Comparison of ENCODE assay signal across 10 cellular contexts in genomic region chr13:42486711-42487198, GRCh38.
A peak's percentile ranks its signal among the peaks of the same experiment; 100 is the strongest.
DNase-seq lines count a peak whose midpoint lies in the region; FAIRE-seq and TF ChIP-seq lines count a peak whose summit lies in the region.
"Had no signal": no experiment of that assay in that cellular context is flagged by ENCODE, and none has a peak within 500 bp of the region (broad histone marks: within the 10 kb centered on the region; RNA-seq: fewer than 3 reads in every experiment).

No MANE protein-coding gene starts in this region.

- intact Hi-C loops in uterus (cut with DNase I; ENCODE audit: low total_unique reads), result no loop called here

- no peak overlapping the region for H3K4me3 ChIP-seq in GM23248
- H3K4me3 ChIP-seq in retinal pigment epithelial cell (ENCODE audit: low read length), result no peak overlapping the region
- H3K4me3 ChIP-seq in uterus, result no peak overlapping the region

- in situ Hi-C loops in GM23248 (cut with MboI), result no loop called here

- H2AFZ ChIP-seq in GM23248, result no peak overlapping the region

- 0% methylated on average over 3 of the region's 3 CpGs for WGBS in GM23248 (ENCODE audit: low coverage in 1 of 2, low lambda C conversion rate in 2 of 2, missing lambda C conversion rate in 2 of 2), 2 experiments

- DNase-seq in GM23248, result peak; percentile 69
- DNase-seq in RCC 7860 (ENCODE audit: low spot score), result peak; percentile 63
- DNase-seq in fibroblast of gingiva (ENCODE audit: low read depth), result peak; percentile 43
- DNase-seq in retinal pigment epithelial cell (ENCODE audit: low read depth), result peak; percentile 76
- no peak for DNase-seq in uterus
- no peak for DNase-seq in NCI-H1417 treated with DMSO at 0.1 percent for 48 hours (lab: John Stamatoyannopoulos, UW)
- no peak for DNase-seq in retina
- no peak for DNase-seq in stimulated activated CD4-positive, alpha-beta T cell treated with anti-CD3 and anti-CD28 coated beads, Interleukin-2, amount 100 ng/mL, for 24 hours
- DNase-seq: activated naive CD4-positive, alpha-beta T cell treated with Interleukin-2 at 50 U/mL for 16 hours; NCI-H748 treated with DMSO at 0.1 percent for 48 hours had no signal

- H3K27ac ChIP-seq in GM23248 (no peak overlapping the region), uterus (no peak overlapping the region)

- peaks cover 14% of the 10 kb centered on the region; the same call in 1 of the 2 replicates for H3F3A ChIP-seq in GM23248 (ENCODE audit: insufficient read depth)

- peaks cover 64% of the 10 kb centered on the region for H3K27me3 ChIP-seq in GM23248 (replicated peaks; ENCODE audit: insufficient read depth)
- H3K27me3 ChIP-seq in uterus, result no peaks in the 10 kb centered on the region

- no peak overlapping the region for H3K4me2 ChIP-seq in GM23248 (ENCODE audit: unreplicated experiment)

- peak; percentile 52 for FAIRE-seq in RCC 7860 (lab: Jason Lieb, UNC)

- peaks cover 12% of the 10 kb centered on the region for H3K4me1 ChIP-seq in GM23248 (ENCODE audit: insufficient read depth)
- no peaks in the 10 kb centered on the region for H3K4me1 ChIP-seq in uterus

- no peaks in the 10 kb centered on the region for H3K79me2 ChIP-seq in GM23248 (ENCODE audit: insufficient read depth)

- no peak for TF ChIP-seq POLR2A in uterus (IDR thresholded peaks at IDR 0.05)

- H3K36me3 ChIP-seq in GM23248 (ENCODE audit: low read depth) (no peaks in the 10 kb centered on the region), uterus (no peaks in the 10 kb centered on the region)

- TF ChIP-seq CTCF in retinal pigment epithelial cell (conservative IDR thresholded peaks at IDR 0.05; ENCODE audit: low read depth, low read length) (no peak), uterus (IDR thresholded peaks at IDR 0.05) (no peak)

- H3K9me2 ChIP-seq in GM23248 (ENCODE audit: insufficient read depth), result no peaks in the 10 kb centered on the region

- no peaks in the 10 kb centered on the region for H3K9me3 ChIP-seq in GM23248 (ENCODE audit: low read depth)
- H3K9me3 ChIP-seq in uterus, result no peaks in the 10 kb centered on the region

- no peaks in the 10 kb centered on the region for H4K20me1 ChIP-seq in GM23248 (ENCODE audit: insufficient read depth)

- H3K9ac ChIP-seq in GM23248, result no peak overlapping the region

Comparison
In these comparisons a context has a peak if more than half of its experiments do, and no peak if none do; other contexts are left out.
1. DNase-seq: peak in GM23248 (single experiment), RCC 7860 (single experiment), fibroblast of gingiva (single experiment) and retinal pigment epithelial cell (single experiment); none in uterus (0 of 2), NCI-H1417 treated with DMSO at 0.1 percent for 48 hours (single experiment), retina (single experiment) and stimulated activated CD4-positive, alpha-beta T cell treated with anti-CD3 and anti-CD28 coated beads, Interleukin-2, amount 100 ng/mL, for 24 hours (0 of 2).